Comparison of ENCODE assay signal across 25 cellular contexts in genomic region chr15:100278596-100279380, GRCh38.
"Had no signal": no experiment of that assay in that cellular context is flagged by ENCODE, and none has a peak within 500 bp of the region (broad histone marks: within the 10 kb centered on the region; RNA-seq: fewer than 3 reads in every experiment).

No MANE protein-coding gene starts in this region.

- H3K4me3 ChIP-seq: SJCRH30 had no signal

- H3K27me3 ChIP-seq: SJCRH30 had no signal

- H3K36me3 ChIP-seq: SJCRH30 had no signal

- H3K27ac ChIP-seq: SJCRH30, VCaP had no signal

- H3K4me3 Mint-ChIP-seq: activated CD4-positive, alpha-beta memory T cell treated with anti-CD3 and anti-CD28 coated beads for 36 hours; activated CD4-positive, alpha-beta T cell treated with anti-CD3 and anti-CD28 coated beads, Interleukin-2, amount 10 ng/mL, durations not matched to agents 7 days and 5 days; activated naive CD4-positive, alpha-beta T cell treated with anti-CD3 and anti-CD28 coated beads, Interleukin-2, amount 50 U/mL, for 24 hours; activated T-cell treated with anti-CD3 and anti-CD28 coated beads, Interleukin-2, amount 50 U/mL, for 24 hours; activated T-helper 1 cell treated with anti-CD3 and anti-CD28 coated beads, Interleukin-12 subunit alpha, Interleukin-12 subunit beta, Interleukin-2, Interleukin-4 antibody, amounts not matched to agents 30 ng/mL and 10 ng/mL and 1 ng/mL, durations not matched to agents 14 hours and 24 hours and 36 hours had no signal

- H3K27ac Mint-ChIP-seq: activated CD4-positive, alpha-beta memory T cell treated with anti-CD3 and anti-CD28 coated beads for 36 hours; activated CD4-positive, alpha-beta T cell treated with anti-CD3 and anti-CD28 coated beads, Interleukin-2, amount 10 ng/mL, durations not matched to agents 7 days and 5 days; activated naive CD4-positive, alpha-beta T cell treated with anti-CD3 and anti-CD28 coated beads, Interleukin-2, amount 50 U/mL, for 24 hours; activated T-cell treated with anti-CD3 and anti-CD28 coated beads, Interleukin-2, amount 50 U/mL, for 24 hours; activated T-helper 1 cell treated with anti-CD3 and anti-CD28 coated beads, Interleukin-12 subunit alpha, Interleukin-12 subunit beta, Interleukin-2, Interleukin-4 antibody, amounts not matched to agents 30 ng/mL and 10 ng/mL and 1 ng/mL, durations not matched to agents 14 hours and 24 hours and 36 hours had no signal

- H3K4me1 ChIP-seq: SJCRH30 had no signal

- DNase-seq: activated CD4-positive, alpha-beta memory T cell treated with anti-CD3 and anti-CD28 coated beads for 36 hours; activated CD4-positive, alpha-beta T cell treated with anti-CD3 and anti-CD28 coated beads, Interleukin-2, amount 10 ng/mL, durations not matched to agents 7 days and 5 days; activated CD4-positive, CD25-positive, alpha-beta regulatory T cell; activated effector memory CD4-positive, alpha-beta T cell treated with Interleukin-2 at 50 U/mL for 16 hours; activated naive CD4-positive, alpha-beta T cell; activated T-cell treated with anti-CD3 and anti-CD28 coated beads, Interleukin-2, amount 50 U/mL, for 24 hours; Karpas-422; MM.1S; NCI-H1105; NCI-H1436; NCI-H1694 treated with DMSO at 0.1 percent for 48 hours; NCI-H2029 treated with DMSO at 0.1 percent for 48 hours; NCI-H345; NCI-H510A; NCI-H526 treated with DMSO at 0.1 percent for 48 hours; NCI-H82; Right ventricle myocardium superior; RPMI8226; SJCRH30; SK-N-SH; T-helper 1 cell had no signal

- H3K27me3 Mint-ChIP-seq: activated CD4-positive, alpha-beta memory T cell treated with anti-CD3 and anti-CD28 coated beads for 36 hours; activated CD4-positive, alpha-beta T cell treated with anti-CD3 and anti-CD28 coated beads, Interleukin-2, amount 10 ng/mL, durations not matched to agents 7 days and 5 days; activated naive CD4-positive, alpha-beta T cell treated with anti-CD3 and anti-CD28 coated beads, Interleukin-2, amount 50 U/mL, for 24 hours; activated T-cell treated with anti-CD3 and anti-CD28 coated beads, Interleukin-2, amount 50 U/mL, for 24 hours had no signal

- H3K4me1 Mint-ChIP-seq: activated CD4-positive, alpha-beta T cell treated with anti-CD3 and anti-CD28 coated beads, Interleukin-2, amount 10 ng/mL, durations not matched to agents 7 days and 5 days; activated naive CD4-positive, alpha-beta T cell treated with anti-CD3 and anti-CD28 coated beads, Interleukin-2, amount 50 U/mL, for 24 hours had no signal

- ATAC-seq: Panc1 had no signal

- H3K9me3 ChIP-seq: SJCRH30, SK-N-SH had no signal
